In genomic region chr12:9673404-9674225, GRCh38 we compare ENCODE assay signal across 8 cellular contexts. TPM values are rescaled to one million over a fixed set of nuclear protein-coding genes. Genes with fewer than 3 reads are reported as not detected.
DNase-seq lines count a peak whose midpoint lies in the region; ATAC-seq and TF ChIP-seq lines count a peak whose summit lies in the region.

No MANE protein-coding gene starts in this region.

- ATAC-seq in GM19043 (IDR thresholded peaks at IDR 0.05; ENCODE audit: low read depth, unreplicated experiment) (peak; percentile 26), omental fat pad (ENCODE audit: low FRiP score) (peak; percentile 75), GM21737 (IDR thresholded peaks at IDR 0.05; ENCODE audit: unreplicated experiment) (no peak)
- peak; percentile 46 to 47 for ATAC-seq in activated CD4-positive, CD25-positive, alpha-beta regulatory T cell treated with anti-CD3 and anti-CD28 coated beads, Interleukin-2, amount 50 U/mL, for 24 hours

- in situ Hi-C loops in ACHN (cut with HindIII; ENCODE audit: low pct_ligation_motif_present, low pct_unique_long_range_greater_than_20kb, low sequenced_read_pairs): no loop called here

- DNase-seq in ACHN (peak; percentile 87), HS-5 (ENCODE audit: low read depth) (peak; percentile 73), epithelial cell of prostate (ENCODE audit: low read depth, low spot score) (peak; percentile 66), omental fat pad (ENCODE audit: low spot score) (no peak), NCI-H1417 (lab: John Stamatoyannopoulos, UW) (no peak)

- peak overlapping the region; percentile 39 for H3K27ac ChIP-seq in epithelial cell of prostate

- TF ChIP-seq CTCF in omental fat pad (IDR thresholded peaks at IDR 0.05): no peak

RNA-seq across cellular contexts. Expression of gene CLEC2D, which starts 4.1 kb away (rescaled TPM):
- 10 to 100 TPM; 10.4 to 20.5 (median 14.8) TPM for total RNA-seq in omental fat pad

RNA-seq across cellular contexts. Expression of gene CLECL1, which starts 59.3 kb away (rescaled TPM):
- total RNA-seq in omental fat pad: 1 to 10 TPM in 1 of 4 donors, under 1 TPM in 1, not detected in 2; 0.84 to 2.2 TPM

Comparison
In these comparisons a context has a peak if more than half of its experiments do, and no peak if none do; other contexts are left out.
1. DNase-seq: peak in ACHN (single experiment), HS-5 (single experiment) and epithelial cell of prostate (single experiment); none in omental fat pad (single experiment) and NCI-H1417 (0 of 3).